ENCODE assay signal across 8 cellular contexts in the genomic region with DNA sequence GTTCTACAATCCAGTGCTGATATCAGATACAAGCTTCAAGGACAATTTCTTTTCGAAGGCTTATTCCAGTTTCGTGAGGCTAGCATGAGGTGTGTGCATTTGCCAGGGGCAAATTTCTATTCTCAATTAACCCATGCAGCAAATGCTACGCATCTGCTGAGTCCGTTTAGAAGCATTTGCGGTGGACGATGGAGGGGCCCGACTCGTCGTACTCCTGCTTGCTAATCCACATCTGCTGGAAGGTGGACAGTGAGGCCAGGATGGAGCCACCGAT. TPM values are rescaled to one million over a fixed set of nuclear protein-coding genes. Genes with fewer than 3 reads are reported as not detected.
DNase-seq lines count a peak whose midpoint lies in the region; ATAC-seq, FAIRE-seq and TF ChIP-seq lines count a peak whose summit lies in the region.

No MANE protein-coding gene starts in this region.

- peaks cover 34% of the 10 kb centered on the region for H4K20me1 ChIP-seq in OCI-LY7 (ENCODE audit: insufficient read depth, low read length)

- DNase-seq in CD4-positive, alpha-beta T cell: no peak
- DNase-seq in OCI-LY7 (ENCODE audit: low spot score): no peak
- peak; percentile 51 for DNase-seq in endodermal cell
- DNase-seq in kidney glomerular epithelial cell (lab: John Stamatoyannopoulos, UW): no peak
- no peak for DNase-seq in GF-D8 (lab: John Stamatoyannopoulos, UW)
- no peak for DNase-seq in D721Med (ENCODE audit: insufficient read length, low spot score)
- no peak for DNase-seq in GM03348 (ENCODE audit: low spot score)

- peaks cover 48% of the 10 kb centered on the region for H3K4me1 Mint-ChIP-seq in CD4-positive, alpha-beta T cell (ENCODE audit: low read depth)
- peaks cover 15% of the 10 kb centered on the region for H3K4me1 Mint-ChIP-seq in endodermal cell

- H3K27ac ChIP-seq in CD4-positive, alpha-beta T cell (ENCODE audit: low read depth, low read length): peak overlapping the region; percentile 72
- H3K27ac ChIP-seq in OCI-LY7 (ENCODE audit: low read depth, low read length, poor library complexity, severe bottlenecking) (no peak overlapping the region), endodermal cell (ENCODE audit: low read depth, low read length) (no peak overlapping the region), neutrophil (peak overlapping the region; percentile 95)

- H3K27me3 ChIP-seq in CD4-positive, alpha-beta T cell (ENCODE audit: control insufficient read depth, insufficient read depth, low read length): no peaks in the 10 kb centered on the region
- H3K27me3 ChIP-seq in endodermal cell (ENCODE audit: control insufficient read depth, insufficient read depth, low read length, poor library complexity, severe bottlenecking) (no peaks in the 10 kb centered on the region), neutrophil (no peaks in the 10 kb centered on the region)

- no peak for FAIRE-seq in D721Med (lab: Jason Lieb, UNC)

- peak overlapping the region; percentile 90 for H3K27ac Mint-ChIP-seq in CD4-positive, alpha-beta T cell
- H3K27ac Mint-ChIP-seq in endodermal cell: peak overlapping the region; percentile 97

- H2AFZ ChIP-seq in OCI-LY7 (ENCODE audit: low read length): no peak overlapping the region

- no peak for TF ChIP-seq CTCF in CD4-positive, alpha-beta T cell (IDR thresholded peaks at IDR 0.05)
- TF ChIP-seq CTCF in OCI-LY7 (conservative IDR thresholded peaks at IDR 0.05; ENCODE audit: low read length) (no peak), endodermal cell (conservative IDR thresholded peaks at IDR 0.05) (no peak), neutrophil (IDR thresholded peaks at IDR 0.05) (no peak), D721Med (IDR thresholded peaks at IDR 0.05; ENCODE audit: insufficient read depth, missing control alignments) (no peak)

- H3K79me2 ChIP-seq in OCI-LY7 (ENCODE audit: insufficient read depth, low read depth, low read length): peaks cover 37% of the 10 kb centered on the region

- WGBS in endodermal cell (ENCODE audit: insufficient coverage in 1 of 2, insufficient read length in 1 of 2), 2 experiments: 10 to 19% methylated on average over 4 to 10 of the region's 10 CpGs

- no peaks in the 10 kb centered on the region for H3K9me3 ChIP-seq in CD4-positive, alpha-beta T cell (ENCODE audit: control insufficient read depth, low read length)
- H3K9me3 ChIP-seq in OCI-LY7 (ENCODE audit: low read length) (no peaks in the 10 kb centered on the region), endodermal cell (ENCODE audit: control insufficient read depth, low read length) (no peaks in the 10 kb centered on the region), neutrophil (no peaks in the 10 kb centered on the region)

- peak overlapping the region; percentile 99 for H3K4me3 Mint-ChIP-seq in CD4-positive, alpha-beta T cell
- H3K4me3 Mint-ChIP-seq in endodermal cell: peak overlapping the region; percentile 98

- H3K36me3 ChIP-seq in OCI-LY7 (ENCODE audit: insufficient read depth, low read length) (peaks cover 42% of the 10 kb centered on the region), endodermal cell (ENCODE audit: control insufficient read depth, insufficient read depth, low read length) (peaks cover 38% of the 10 kb centered on the region), neutrophil (peaks cover 41% of the 10 kb centered on the region)

- ATAC-seq in CD4-positive, alpha-beta T cell (ENCODE audit: poor library complexity): no peak

- intact Hi-C loops in CD4-positive, alpha-beta T cell (cut with DNase I, micrococcal nuclease): loop anchor here in 1 of 2 experiments (2.0 to 10.0 kb wide), 5 partner anchors 116 to 1246 kb away; partner anchors contain the start of genes BAHCC1, P4HB, RNF213 and SLC38A10
- intact Hi-C loops in OCI-LY7 (cut with micrococcal nuclease; ENCODE audit: unreplicated experiment): loop anchor here (2.0 to 10.0 kb wide), 3 partner anchors 116 to 587 kb away; partner anchors contain the start of genes BAHCC1 and FASN

- H3K9me3 Mint-ChIP-seq in CD4-positive, alpha-beta T cell: no peaks in the 10 kb centered on the region
- H3K9me3 Mint-ChIP-seq in endodermal cell: peaks cover 6% of the 10 kb centered on the region

- H3K4me1 ChIP-seq in OCI-LY7 (ENCODE audit: insufficient read depth, low read length, poor library complexity, severe bottlenecking) (peaks cover 35% of the 10 kb centered on the region), endodermal cell (ENCODE audit: control insufficient read depth, insufficient read depth, low read length) (no peaks in the 10 kb centered on the region), neutrophil (ENCODE audit: control insufficient read depth in 1 of 2, insufficient read depth in 1 of 2, low read depth in 1 of 2, low read length in 1 of 2) (peaks cover 47 to 55% of the 10 kb centered on the region in 2 experiments)

- peak overlapping the region; percentile 97 for H3K4me2 ChIP-seq in OCI-LY7 (ENCODE audit: low read length)

- no peaks in the 10 kb centered on the region for H3K27me3 Mint-ChIP-seq in CD4-positive, alpha-beta T cell
- no peaks in the 10 kb centered on the region for H3K27me3 Mint-ChIP-seq in endodermal cell (ENCODE audit: insufficient read depth)

- peak overlapping the region; percentile 99 for H3K9ac ChIP-seq in endodermal cell (ENCODE audit: extremely low read depth, low read length, poor library complexity, severe bottlenecking)

- POLR2A ChIA-PET in CD4-positive, alpha-beta T cell (lab: Charles Lee): interaction anchor here (0.8 to 9.3 kb wide), 11 partner anchors 8 to 287 kb away, joined by 3 to 93 read pairs (median 7); partner anchors contain the start of genes FAAP100, NDUFAF8, SLC38A10 and TEPSIN
- POLR2A ChIA-PET in OCI-LY7 (lab: Charles Lee): interaction anchor here (0.9 kb wide), 1 partner anchor 115 kb away, joined by 4 read pairs; the partner anchor contains the start of gene BAHCC1

- H3K4me3 ChIP-seq in OCI-LY7 (ENCODE audit: low read depth, low read length, poor library complexity, severe bottlenecking) (peak overlapping the region; percentile 90), endodermal cell (ENCODE audit: low read length) (peak overlapping the region; percentile 95), neutrophil (ENCODE audit: low read depth in 1 of 2, low read length in 1 of 2) (peak overlapping the region; percentile 88 to 100)

- no TSS peak for BruUV-seq in OCI-LY7 (replicated peaks; lab: Mats Ljungman, UMichigan)

- CTCF ChIA-PET in CD4-positive, alpha-beta T cell (lab: Charles Lee): interaction anchor here (1.4 kb wide), 1 partner anchor 8 kb away, joined by 7 read pairs; no protein-coding TSS in a partner anchor
- CTCF ChIA-PET in OCI-LY7 (lab: Charles Lee; ENCODE audit: unreplicated experiment): no interaction called here

- H3K9me2 ChIP-seq in OCI-LY7 (ENCODE audit: insufficient read depth, low read length): no peaks in the 10 kb centered on the region

- peaks cover 49% of the 10 kb centered on the region for H3K36me3 Mint-ChIP-seq in CD4-positive, alpha-beta T cell (ENCODE audit: low read depth)
- peaks cover 40% of the 10 kb centered on the region for H3K36me3 Mint-ChIP-seq in endodermal cell (ENCODE audit: low read depth)

RNA-seq across cellular contexts. Expression of gene ACTG1, which starts 2.1 kb away (rescaled TPM):
- total RNA-seq in CD4-positive, alpha-beta T cell: 1,000 to 10,000 TPM; 1,296 to 1,318 TPM
- total RNA-seq in OCI-LY7 (2014; rRNA removed; shearing (Covaris generic)): 2,245 and 2,707 TPM in 2 replicates
- total RNA-seq in OCI-LY7 (2022): 2,459 and 2,894 TPM in 2 replicates
- total RNA-seq in endodermal cell: 1,000 to 10,000 TPM; 4,461 to 5,616 TPM
- 4,463 TPM for polyA plus RNA-seq in endodermal cell (2013, experiment 1 of 2)
- 3,951 TPM for polyA plus RNA-seq in endodermal cell (2013, experiment 2 of 2)

RNA-seq across cellular contexts. Expression of gene FSCN2, which starts 17.7 kb away (rescaled TPM):
- total RNA-seq in CD4-positive, alpha-beta T cell: 1 to 10 TPM; 1.0 to 1.1 TPM
- total RNA-seq in OCI-LY7 (2014; rRNA removed; shearing (Covaris generic)): 1.3 and 1.6 TPM in 2 replicates
- total RNA-seq in OCI-LY7 (2022) (4.3 and 6.7 TPM in 2 replicates), endodermal cell (1 to 10 TPM; 1.0 to 1.8 TPM)
- 0.50 TPM for polyA plus RNA-seq in endodermal cell (2013, experiment 1 of 2)
- polyA plus RNA-seq in endodermal cell (2013, experiment 2 of 2): 0.46 TPM

RNA-seq across cellular contexts. Expression of gene FAAP100, which starts 41.7 kb away (rescaled TPM):
- 10 to 100 TPM; 18.7 to 19.7 TPM for total RNA-seq in CD4-positive, alpha-beta T cell
- total RNA-seq in OCI-LY7 (2014; rRNA removed; shearing (Covaris generic)): 51.1 and 65.2 TPM in 2 replicates
- 64.4 and 74.2 TPM in 2 replicates for total RNA-seq in OCI-LY7 (2022)
- total RNA-seq in endodermal cell: 10 to 100 TPM; 34.5 to 39.5 TPM
- 25.9 TPM for polyA plus RNA-seq in endodermal cell (2013, experiment 1 of 2)
- 24.1 TPM for polyA plus RNA-seq in endodermal cell (2013, experiment 2 of 2)

Comparison
In these comparisons a context has a peak if more than half of its experiments do, and no peak if none do; other contexts are left out.
1. H3K27ac ChIP-seq: peak in CD4-positive, alpha-beta T cell (single experiment) and neutrophil (single experiment); none in OCI-LY7 (single experiment) and endodermal cell (single experiment).
2. Peak in every context shown above with its lines, with median percentiles within 50 percentile points of each other: H3K4me3 ChIP-seq.